In the genomic region with DNA sequence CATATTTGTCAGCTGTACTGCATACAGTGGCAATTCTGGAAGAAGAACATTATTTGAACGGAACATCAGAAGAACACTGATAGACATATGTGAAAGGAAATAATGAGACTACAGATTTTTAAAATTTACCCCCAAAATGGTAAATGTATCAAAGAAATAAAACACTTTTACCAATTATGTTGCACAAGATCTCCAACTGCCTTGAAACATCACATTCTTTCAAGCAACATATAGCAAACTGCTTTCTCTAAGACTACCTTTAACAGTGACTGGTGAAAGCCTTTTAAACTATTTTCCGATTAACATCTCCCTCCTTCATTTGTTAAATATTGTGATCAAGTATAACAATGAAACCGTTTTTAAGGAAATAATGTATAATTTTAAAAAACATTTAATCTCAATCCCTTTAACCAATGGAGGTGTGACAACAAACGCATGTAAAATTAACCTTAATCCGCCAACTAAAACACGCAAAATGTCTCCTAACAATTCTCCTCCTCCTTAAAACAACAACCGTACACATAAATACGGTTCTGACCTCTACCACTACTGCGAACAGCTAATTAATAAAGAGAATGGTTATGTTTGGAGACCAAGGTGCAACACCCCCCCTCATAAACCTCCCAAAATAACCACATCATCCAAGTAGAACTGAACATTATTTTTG, we compare ENCODE assay signal across 8 cellular contexts. TPM values are rescaled to one million over a fixed set of nuclear protein-coding genes. Genes with fewer than 3 reads are reported as not detected.
DNase-seq lines count a peak whose midpoint lies in the region; ATAC-seq and TF ChIP-seq lines count a peak whose summit lies in the region.

No MANE protein-coding gene starts in this region.

- TF ChIP-seq CTCF in C4-2B (conservative IDR thresholded peaks at IDR 0.05) (no peak), NB4 (IDR thresholded peaks at IDR 0.05; ENCODE audit: low read depth, low read length) (no peak), dorsolateral prefrontal cortex (IDR thresholded peaks at IDR 0.05 in 54 of 56, conservative IDR thresholded peaks at IDR 0.05 in 2 of 56; ENCODE audit: low read depth in 1 of 56, partially characterized antibody in 56 of 56) (no peak)

- H3K27me3 ChIP-seq in dorsolateral prefrontal cortex: no peaks in the 10 kb centered on the region

- peak overlapping the region; percentile 94 for H3K4me3 Mint-ChIP-seq in natural killer cell treated with Interleukin-12 subunit alpha and Interleukin-12 subunit beta and Interleukin-15 and Interleukin-18, amount 100 ng/mL, for 72 hours

- H3K27ac ChIP-seq in C4-2B: peak overlapping the region; percentile 98
- H3K27ac ChIP-seq in dorsolateral prefrontal cortex: peak overlapping the region in 57 of 59 donors; percentile 3 to 100 (median 99)

- no peak for DNase-seq in NB4 (ENCODE audit: low read depth)
- DNase-seq in dorsolateral prefrontal cortex: no peak
- DNase-seq in natural killer cell treated with Interleukin-12 subunit alpha and Interleukin-12 subunit beta and Interleukin-15 and Interleukin-18, amount 100 ng/mL, for 72 hours (ENCODE audit: low spot score): no peak
- no peak for DNase-seq in NOMO-1 treated with dmso at 0.1 percent for 144 hours (lab: John Stamatoyannopoulos, UW; ENCODE audit: unreplicated experiment)
- DNase-seq in NCI-H345 (lab: John Stamatoyannopoulos, UW): no peak

- H3K27me3 Mint-ChIP-seq in natural killer cell treated with Interleukin-12 subunit alpha and Interleukin-12 subunit beta and Interleukin-15 and Interleukin-18, amount 100 ng/mL, for 72 hours: no peaks in the 10 kb centered on the region

- peak overlapping the region; percentile 95 for H3K27ac Mint-ChIP-seq in natural killer cell treated with Interleukin-12 subunit alpha and Interleukin-12 subunit beta and Interleukin-15 and Interleukin-18, amount 100 ng/mL, for 72 hours

- H3K36me3 Mint-ChIP-seq in natural killer cell treated with Interleukin-12 subunit alpha and Interleukin-12 subunit beta and Interleukin-15 and Interleukin-18, amount 100 ng/mL, for 72 hours: peaks cover 6% of the 10 kb centered on the region

- H3K4me1 Mint-ChIP-seq in natural killer cell treated with Interleukin-12 subunit alpha and Interleukin-12 subunit beta and Interleukin-15 and Interleukin-18, amount 100 ng/mL, for 72 hours (ENCODE audit: low read depth in 2 of 2): peaks cover 31 to 40% of the 10 kb centered on the region in 2 donors

- no peaks in the 10 kb centered on the region for H3K9me3 Mint-ChIP-seq in natural killer cell treated with Interleukin-12 subunit alpha and Interleukin-12 subunit beta and Interleukin-15 and Interleukin-18, amount 100 ng/mL, for 72 hours

- ATAC-seq in natural killer cell treated with Interleukin-12 subunit alpha and Interleukin-12 subunit beta and Interleukin-15 and Interleukin-18, amount 100 ng/mL, for 72 hours: no peak
- ATAC-seq in GM18868 (IDR thresholded peaks at IDR 0.05; ENCODE audit: unreplicated experiment) (no peak), GM21737 (IDR thresholded peaks at IDR 0.05; ENCODE audit: unreplicated experiment) (no peak)

- H3K4me3 ChIP-seq in NB4 (ENCODE audit: low read depth, low read length) (peak overlapping the region; percentile 90), dorsolateral prefrontal cortex (peak overlapping the region; percentile 60 to 96 (median 88))

- intact Hi-C loops in dorsolateral prefrontal cortex (cut with DNase I): loop anchor here in 1 of 2 donors (5.0 to 10.0 kb wide), 3 partner anchors 37 to 469 kb away; no protein-coding TSS in a partner anchor

- TF ChIP-seq POLR2A in NB4 (IDR thresholded peaks at IDR 0.05; ENCODE audit: extremely low read depth, insufficient read length): no peak

RNA-seq across cellular contexts. Expression of gene FBXO11, which starts 2.4 kb away (rescaled TPM):
- 100 to 1,000 TPM in 82 of 120 experiments, 10 to 100 TPM in 38; 70.0 to 130 (median 103) TPM for total RNA-seq in dorsolateral prefrontal cortex
- 10 to 100 TPM; 42.7 to 48.4 TPM for total RNA-seq in natural killer cell treated with Interleukin-12 subunit alpha and Interleukin-12 subunit beta and Interleukin-15 and Interleukin-18, amount 100 ng/mL, for 72 hours
